ENCODE assay signal across 22 cellular contexts in the genomic region with DNA sequence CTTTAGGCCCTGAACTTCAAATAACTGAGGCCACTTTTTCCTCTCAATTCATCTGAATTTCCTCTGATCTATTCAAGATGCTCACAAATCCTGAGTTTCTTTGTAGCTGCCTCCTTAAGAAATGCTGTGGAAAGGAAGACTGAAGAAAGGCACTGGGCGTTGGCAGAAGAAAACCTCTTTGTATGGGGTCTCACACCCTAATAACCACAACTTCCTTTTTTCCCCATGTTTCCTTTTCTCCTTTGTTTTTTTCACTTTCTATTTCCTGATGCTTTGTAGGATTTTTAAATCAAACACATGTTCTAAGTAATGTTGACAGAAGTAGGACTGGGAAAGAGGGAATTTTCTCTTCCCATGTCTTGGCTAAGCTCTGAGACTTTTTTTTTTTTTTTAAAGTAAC.
"Had no signal": no experiment of that assay in that cellular context is flagged by ENCODE, and none has a peak within 500 bp of the region (broad histone marks: within the 10 kb centered on the region; RNA-seq: fewer than 3 reads in every experiment).

No MANE protein-coding gene starts in this region.

- ATAC-seq: activated CD8-positive, alpha-beta memory T cell treated with anti-CD3 and anti-CD28 coated beads, Interleukin-2, amount 10 ng/mL, durations not matched to agents 7 days and 5 days; activated CD8-positive, alpha-beta T cell treated with anti-CD3 and anti-CD28 coated beads for 36 hours; activated naive CD4-positive, alpha-beta T cell treated with anti-CD3 and anti-CD28 coated beads, Interleukin-2, amount 50 U/mL, for 72 hours; left lung; right cardiac atrium had no signal

- H3K4me1 Mint-ChIP-seq: activated CD8-positive, alpha-beta memory T cell treated with anti-CD3 and anti-CD28 coated beads, Interleukin-2, amount 10 ng/mL, durations not matched to agents 7 days and 5 days; central memory CD8-positive, alpha-beta T cell had no signal

- H3K4me3 Mint-ChIP-seq: activated B cell treated with CpG ODN at 0.5 μM for 24 hours; activated CD8-positive, alpha-beta memory T cell treated with anti-CD3 and anti-CD28 coated beads, Interleukin-2, amount 10 ng/mL, durations not matched to agents 7 days and 5 days; activated CD8-positive, alpha-beta T cell treated with anti-CD3 and anti-CD28 coated beads for 36 hours; central memory CD8-positive, alpha-beta T cell; dendritic cell treated with granulocyte-macrophage colony-stimulating factor and Interleukin-4, amounts not matched to agents 40 ng/mL and 50 ng/mL, for 4 days; endodermal cell; stimulated activated naive CD8-positive, alpha-beta T cell treated with anti-CD3 and anti-CD28 coated beads, Interleukin-15, Interleukin-2, amounts not matched to agents 100 ng/mL and 50 ng/mL, for 24 hours; T-helper 2 cell treated with Interferon-gamma antibody and Interleukin-4, amounts not matched to agents 5 μg/mL and 100 μg/mL, for 36 hours had no signal

- H3K27me3 ChIP-seq: esophagus muscularis mucosa, left lung, upper lobe of left lung had no signal

- H3K27ac ChIP-seq: esophagus muscularis mucosa, left lung, thoracic aorta, upper lobe of left lung had no signal

- H3K27me3 Mint-ChIP-seq: activated B cell treated with CpG ODN at 0.5 μM for 24 hours; activated CD8-positive, alpha-beta memory T cell treated with anti-CD3 and anti-CD28 coated beads, Interleukin-2, amount 10 ng/mL, durations not matched to agents 7 days and 5 days; activated CD8-positive, alpha-beta T cell treated with anti-CD3 and anti-CD28 coated beads for 36 hours; central memory CD8-positive, alpha-beta T cell; dendritic cell treated with granulocyte-macrophage colony-stimulating factor and Interleukin-4, amounts not matched to agents 40 ng/mL and 50 ng/mL, for 4 days; naive B cell; stimulated activated naive CD8-positive, alpha-beta T cell treated with anti-CD3 and anti-CD28 coated beads, Interleukin-15, Interleukin-2, amounts not matched to agents 100 ng/mL and 50 ng/mL, for 24 hours had no signal

- H3K36me3 ChIP-seq: esophagus muscularis mucosa, left lung, thoracic aorta, upper lobe of left lung had no signal

- H3K9me3 ChIP-seq: esophagus muscularis mucosa, left lung, thoracic aorta, upper lobe of left lung had no signal

- H3K4me3 ChIP-seq: esophagus muscularis mucosa, left lung, lung, thoracic aorta, upper lobe of left lung had no signal

- H3K4me1 ChIP-seq: esophagus muscularis mucosa, left lung, upper lobe of left lung had no signal

- H3K36me3 Mint-ChIP-seq: activated CD8-positive, alpha-beta memory T cell treated with anti-CD3 and anti-CD28 coated beads, Interleukin-2, amount 10 ng/mL, durations not matched to agents 7 days and 5 days; activated naive CD4-positive, alpha-beta T cell treated with anti-CD3 and anti-CD28 coated beads, Interleukin-2, amount 50 U/mL, for 72 hours had no signal

- DNase-seq: activated B cell treated with CpG ODN at 0.5 μM for 24 hours; activated CD4-positive, alpha-beta T cell treated with anti-CD3 and anti-CD28 coated beads, Interleukin-2, amount 50 U/mL, for 1 hour; activated CD8-positive, alpha-beta memory T cell treated with anti-CD3 and anti-CD28 coated beads, Interleukin-2, amount 10 ng/mL, durations not matched to agents 7 days and 5 days; activated CD8-positive, alpha-beta T cell treated with anti-CD3 and anti-CD28 coated beads for 36 hours; activated naive CD4-positive, alpha-beta T cell; activated T-cell treated with anti-CD3 and anti-CD28 coated beads, Interleukin-2, amount 50 U/mL, for 48 hours; endodermal cell; left lung; naive B cell; right cardiac atrium; stimulated activated CD4-positive, alpha-beta T cell treated with anti-CD3 and anti-CD28 coated beads, Interleukin-12 subunit alpha, Interleukin-12 subunit beta, amount 100 ng/mL, for 4 hours; stimulated activated CD4-positive, alpha-beta T cell treated with anti-CD3 and anti-CD28 coated beads, Interleukin-4, amount 100 ng/mL, for 1 hour; T-helper 1 cell; upper lobe of left lung had no signal

- H3K27ac Mint-ChIP-seq: activated B cell treated with CpG ODN at 0.5 μM for 24 hours; activated CD8-positive, alpha-beta memory T cell treated with anti-CD3 and anti-CD28 coated beads, Interleukin-2, amount 10 ng/mL, durations not matched to agents 7 days and 5 days; activated CD8-positive, alpha-beta T cell treated with anti-CD3 and anti-CD28 coated beads for 36 hours; activated naive CD4-positive, alpha-beta T cell treated with anti-CD3 and anti-CD28 coated beads, Interleukin-2, amount 50 U/mL, for 72 hours; dendritic cell treated with granulocyte-macrophage colony-stimulating factor and Interleukin-4, amounts not matched to agents 40 ng/mL and 50 ng/mL, for 4 days; endodermal cell; stimulated activated naive CD8-positive, alpha-beta T cell treated with anti-CD3 and anti-CD28 coated beads, Interleukin-15, Interleukin-2, amounts not matched to agents 100 ng/mL and 50 ng/mL, for 24 hours; T-helper 2 cell treated with Interferon-gamma antibody and Interleukin-4, amounts not matched to agents 5 μg/mL and 100 μg/mL, for 36 hours had no signal

- H3K9me3 Mint-ChIP-seq: activated B cell treated with CpG ODN at 0.5 μM for 24 hours; activated CD8-positive, alpha-beta T cell treated with anti-CD3 and anti-CD28 coated beads for 36 hours; endodermal cell; stimulated activated naive CD8-positive, alpha-beta T cell treated with anti-CD3 and anti-CD28 coated beads, Interleukin-15, Interleukin-2, amounts not matched to agents 100 ng/mL and 50 ng/mL, for 24 hours; T-helper 2 cell treated with Interferon-gamma antibody and Interleukin-4, amounts not matched to agents 5 μg/mL and 100 μg/mL, for 36 hours had no signal
